ENCODE assay signal across 12 cellular contexts in the genomic region with DNA sequence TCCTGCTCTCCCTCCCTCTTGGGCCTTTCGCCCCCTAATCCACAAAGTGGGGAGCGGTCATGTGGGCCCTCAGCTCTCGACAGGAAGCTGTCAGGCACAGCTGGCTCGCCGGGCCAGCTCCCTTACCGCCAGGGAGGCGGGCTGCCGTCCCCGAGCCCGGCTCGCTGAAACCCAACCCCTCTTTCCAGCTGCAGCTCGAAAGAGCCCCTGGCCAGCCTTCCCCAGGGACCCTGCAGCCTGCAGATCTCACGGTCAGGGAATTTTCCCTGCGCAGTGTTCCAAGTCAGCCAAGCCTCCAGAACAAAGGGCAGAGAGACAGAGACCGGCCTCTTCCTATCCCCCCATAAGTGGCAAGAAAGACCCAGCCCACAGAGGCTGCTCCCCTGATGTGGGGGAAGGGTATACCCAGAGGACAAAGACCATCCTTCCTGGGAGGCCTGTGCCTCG. TPM values are rescaled to one million over a fixed set of nuclear protein-coding genes. Genes with fewer than 3 reads are reported as not detected.
DNase-seq lines count a peak whose midpoint lies in the region; ATAC-seq and TF ChIP-seq lines count a peak whose summit lies in the region.
"Had no signal": no experiment of that assay in that cellular context is flagged by ENCODE, and none has a peak within 500 bp of the region (broad histone marks: within the 10 kb centered on the region; RNA-seq: fewer than 3 reads in every experiment).

No MANE protein-coding gene starts in this region.

- ATAC-seq in HG03159 (IDR thresholded peaks at IDR 0.05; ENCODE audit: unreplicated experiment) (no peak), GM19397 (IDR thresholded peaks at IDR 0.05; ENCODE audit: unreplicated experiment) (no peak), lower lobe of right lung (no peak)
- ATAC-seq: stimulated activated memory B cell treated with anti-CD40 and anti-IgM and Interleukin-4, amounts not matched to agents 10 μg/mL and 1 μg/mL and 100 μg/mL, for 72 hours had no signal

- TF ChIP-seq CTCF in left ventricle myocardium inferior (IDR thresholded peaks at IDR 0.05; ENCODE audit: borderline replicate concordance), result no peak
- TF ChIP-seq CTCF in lower lobe of right lung (IDR thresholded peaks at IDR 0.05), result no peak

- intact Hi-C loops in left ventricle myocardium inferior (cut with micrococcal nuclease) (no loop called here), lower lobe of right lung (cut with DNase I) (no loop called here)

- H3K9me3 ChIP-seq in left ventricle myocardium inferior (replicated peaks) (no peaks in the 10 kb centered on the region), lower lobe of right lung (no peaks in the 10 kb centered on the region)

- H3K27me3 ChIP-seq in H7 (ENCODE audit: control insufficient read depth, insufficient read depth, low read length), result no peaks in the 10 kb centered on the region
- no peaks in the 10 kb centered on the region for H3K27me3 ChIP-seq in left ventricle myocardium inferior (ENCODE audit: low read depth)
- H3K27me3 ChIP-seq in lower lobe of right lung (ENCODE audit: low read depth), result no peaks in the 10 kb centered on the region

- H3K36me3 ChIP-seq in H7 (replicated peaks; ENCODE audit: control insufficient read depth, insufficient read depth, low read length) (no peaks in the 10 kb centered on the region), left ventricle myocardium inferior (no peaks in the 10 kb centered on the region), lower lobe of right lung (no peaks in the 10 kb centered on the region)

- H3K4me1 ChIP-seq in left ventricle myocardium inferior (peaks cover 21% of the 10 kb centered on the region), lower lobe of right lung (no peaks in the 10 kb centered on the region)

- peak overlapping the region; percentile 58 for H3K27ac ChIP-seq in left ventricle myocardium inferior (replicated peaks)
- no peak overlapping the region for H3K27ac ChIP-seq in lower lobe of right lung
- H3K27ac ChIP-seq: VCaP had no signal

- DNase-seq in H7 (peak; percentile 89), NCI-H526 (lab: John Stamatoyannopoulos, UW) (peak; percentile 46 to 92), left ventricle myocardium inferior (peak; percentile 51), retina (peak; percentile 79), 8988T (no peak), lower lobe of right lung (no peak)
- DNase-seq: CD8-positive, alpha-beta memory T cell; NCI-H1105 treated with DMSO at 0.1 percent for 48 hours had no signal

- H3K4me3 ChIP-seq in H7 (ENCODE audit: insufficient read depth, low read depth, low read length) (no peak overlapping the region), left ventricle myocardium inferior (no peak overlapping the region), lower lobe of right lung (no peak overlapping the region)

RNA-seq across cellular contexts. Expression of gene MAGEF1, which starts 32.8 kb away (rescaled TPM):
- total RNA-seq in H7 (2014; rRNA removed; shearing (Covaris generic)), result 59.8 and 61.0 TPM in 2 replicates
- total RNA-seq in left ventricle myocardium inferior (35.7 TPM), lower lobe of right lung (23.5 TPM)

Comparison
In these comparisons a context has a peak if more than half of its experiments do, and no peak if none do; other contexts are left out.
1. DNase-seq: peak in H7 (single experiment), NCI-H526 (2 of 2), left ventricle myocardium inferior (single experiment) and retina (single experiment); none in 8988T (single experiment) and lower lobe of right lung (single experiment).